Comparison of ENCODE assay signal across 21 cellular contexts in the genomic region with DNA sequence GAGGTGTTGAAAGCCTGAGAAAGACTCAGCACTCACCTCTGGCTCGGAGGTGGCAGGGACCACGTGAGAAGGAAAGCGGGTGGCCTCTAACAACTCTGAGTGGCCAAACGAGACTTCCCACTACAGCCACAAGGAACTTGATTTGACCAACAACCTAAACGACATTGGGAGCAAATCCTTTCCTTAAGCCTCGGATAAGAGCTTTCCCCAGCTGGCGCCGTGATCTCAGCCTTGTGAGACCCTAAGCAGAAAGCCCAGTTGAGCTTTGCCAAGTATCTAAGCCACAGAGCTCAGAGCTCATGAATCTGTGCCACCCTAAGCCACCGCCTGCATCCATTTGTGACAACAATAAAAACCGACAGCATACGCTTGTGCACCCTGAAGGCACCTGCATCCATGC.
"Had no signal": no experiment of that assay in that cellular context is flagged by ENCODE, and none has a peak within 500 bp of the region (broad histone marks: within the 10 kb centered on the region; RNA-seq: fewer than 3 reads in every experiment).

No MANE protein-coding gene starts in this region.

- DNase-seq: IMR-90; Karpas-422; KG1; MG63; NCI-H1092; NCI-H1105 treated with DMSO at 0.1 percent for 48 hours; NCI-H1417 treated with DMSO at 0.1 percent for 48 hours; NCI-H146; NCI-H1694 treated with DMSO at 0.1 percent for 48 hours; NCI-H1930; NCI-H2081; NCI-H2107; NCI-H2227 treated with DMSO at 0.1 percent for 48 hours; NCI-H526; NK-92 treated with Interleukin-12 subunit alpha and Interleukin-12 subunit beta, amount 100 ng/mL, for 24 hours; PC-3; SHP77 treated with DMSO at 0.1 percent for 48 hours; SJCRH30 had no signal

- FAIRE-seq: HepG2 had no signal

- ATAC-seq: HepG2, Panc1, PC-3, Right ventricle myocardium inferior had no signal
